In genomic region chr4:23572382-23572781, GRCh38 we compare ENCODE assay signal across 6 cellular contexts.
"Had no signal": no experiment of that assay in that cellular context is flagged by ENCODE, and none has a peak within 500 bp of the region (broad histone marks: within the 10 kb centered on the region; RNA-seq: fewer than 3 reads in every experiment).

No MANE protein-coding gene starts in this region.

- H3K27ac ChIP-seq: HL-60 had no signal

- ATAC-seq: GM23338, K562 had no signal

- H3K27ac Mint-ChIP-seq: GM23338 had no signal

- H3K4me3 Mint-ChIP-seq: GM23338, H9 had no signal

- H3K4me3 ChIP-seq: GM23338, K562 had no signal

- H2AFZ ChIP-seq: GM23338 had no signal

- DNase-seq: H9, HCEC 1CT, IMR-90 had no signal

- H3K4me2 ChIP-seq: GM23338 had no signal
